ENCODE assay signal across 15 cellular contexts in the genomic region with DNA sequence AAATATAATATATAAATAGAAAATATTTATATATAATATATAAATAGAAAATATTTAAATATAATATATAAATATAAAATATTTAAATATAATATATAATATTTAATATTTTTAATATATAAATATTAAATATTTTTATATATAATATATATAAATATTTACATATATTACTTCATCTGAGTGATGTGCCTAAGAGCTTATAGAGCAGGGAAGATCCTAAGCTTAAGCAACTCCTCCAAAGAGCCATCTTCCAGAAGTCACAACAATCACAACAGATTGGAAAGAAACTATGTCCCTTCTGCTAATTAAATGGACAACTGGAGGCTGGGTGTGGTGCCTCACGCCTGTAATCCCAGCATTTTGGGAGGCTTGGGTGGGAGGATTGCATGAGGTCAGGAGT.
"Had no signal": no experiment of that assay in that cellular context is flagged by ENCODE, and none has a peak within 500 bp of the region (broad histone marks: within the 10 kb centered on the region; RNA-seq: fewer than 3 reads in every experiment).

No MANE protein-coding gene starts in this region.

- H3K4me3 Mint-ChIP-seq: activated CD8-positive, alpha-beta memory T cell treated with anti-CD3 and anti-CD28 coated beads, Interleukin-2, amount 10 ng/mL, durations not matched to agents 7 days and 5 days; activated naive CD8-positive, alpha-beta T cell treated with anti-CD3 and anti-CD28 coated beads, Interleukin-2, amount 10 ng/mL, durations not matched to agents 7 days and 5 days; dendritic cell treated with granulocyte-macrophage colony-stimulating factor and Interleukin-4, amounts not matched to agents 40 ng/mL and 50 ng/mL, for 4 days; memory B cell; naive thymus-derived CD8-positive, alpha-beta T cell; stimulated activated naive B cell treated with anti-CD40 and anti-IgM and Interleukin-4, amounts not matched to agents 10 μg/mL and 1 μg/mL and 100 μg/mL, for 72 hours had no signal

- ATAC-seq: naive thymus-derived CD8-positive, alpha-beta T cell; sciatic nerve; stimulated activated naive B cell treated with anti-CD40 and anti-IgM and Interleukin-4, amounts not matched to agents 10 μg/mL and 1 μg/mL and 100 μg/mL, for 72 hours had no signal

- H3K27me3 ChIP-seq: cardiac muscle cell, thyroid gland had no signal

- DNase-seq: activated CD4-positive, alpha-beta T cell treated with anti-CD3 and anti-CD28 coated beads for 1 hour; activated CD4-positive, alpha-beta T cell treated with anti-CD3 and anti-CD28 coated beads, Interleukin-2, amount 50 U/mL, for 48 hours; activated CD8-positive, alpha-beta memory T cell treated with anti-CD3 and anti-CD28 coated beads, Interleukin-2, amount 10 ng/mL, durations not matched to agents 7 days and 5 days; activated naive CD8-positive, alpha-beta T cell treated with anti-CD3 and anti-CD28 coated beads, Interleukin-2, amount 10 ng/mL, durations not matched to agents 7 days and 5 days; amygdala; effector memory CD4-positive, alpha-beta T cell; naive thymus-derived CD8-positive, alpha-beta T cell; stimulated activated CD4-positive, alpha-beta T cell treated with anti-CD3 and anti-CD28 coated beads, Interleukin-4, amount 100 ng/mL, for 4 hours; stimulated activated naive B cell treated with anti-CD40 and anti-IgM and Interleukin-4, amounts not matched to agents 10 μg/mL and 1 μg/mL and 100 μg/mL, for 72 hours; thyroid gland had no signal

- H3K27me3 Mint-ChIP-seq: activated CD8-positive, alpha-beta memory T cell treated with anti-CD3 and anti-CD28 coated beads, Interleukin-2, amount 10 ng/mL, durations not matched to agents 7 days and 5 days; activated naive CD8-positive, alpha-beta T cell treated with anti-CD3 and anti-CD28 coated beads, Interleukin-2, amount 10 ng/mL, durations not matched to agents 7 days and 5 days; dendritic cell treated with granulocyte-macrophage colony-stimulating factor and Interleukin-4, amounts not matched to agents 40 ng/mL and 50 ng/mL, for 4 days; memory B cell had no signal

- H3K9me3 Mint-ChIP-seq: activated naive CD8-positive, alpha-beta T cell treated with anti-CD3 and anti-CD28 coated beads, Interleukin-2, amount 10 ng/mL, durations not matched to agents 7 days and 5 days; dendritic cell treated with granulocyte-macrophage colony-stimulating factor and Interleukin-4, amounts not matched to agents 40 ng/mL and 50 ng/mL, for 4 days; memory B cell; stimulated activated naive B cell treated with anti-CD40 and anti-IgM and Interleukin-4, amounts not matched to agents 10 μg/mL and 1 μg/mL and 100 μg/mL, for 72 hours had no signal

- H3K4me1 Mint-ChIP-seq: activated CD8-positive, alpha-beta memory T cell treated with anti-CD3 and anti-CD28 coated beads, Interleukin-2, amount 10 ng/mL, durations not matched to agents 7 days and 5 days; activated naive CD8-positive, alpha-beta T cell treated with anti-CD3 and anti-CD28 coated beads, Interleukin-2, amount 10 ng/mL, durations not matched to agents 7 days and 5 days; memory B cell; naive thymus-derived CD8-positive, alpha-beta T cell; stimulated activated naive B cell treated with anti-CD40 and anti-IgM and Interleukin-4, amounts not matched to agents 10 μg/mL and 1 μg/mL and 100 μg/mL, for 72 hours had no signal

- H3K4me3 ChIP-seq: cardiac muscle cell, smooth muscle cell, thyroid gland had no signal

- H3K27ac Mint-ChIP-seq: activated CD8-positive, alpha-beta memory T cell treated with anti-CD3 and anti-CD28 coated beads, Interleukin-2, amount 10 ng/mL, durations not matched to agents 7 days and 5 days; activated naive CD8-positive, alpha-beta T cell treated with anti-CD3 and anti-CD28 coated beads, Interleukin-2, amount 10 ng/mL, durations not matched to agents 7 days and 5 days; dendritic cell treated with granulocyte-macrophage colony-stimulating factor and Interleukin-4, amounts not matched to agents 40 ng/mL and 50 ng/mL, for 4 days; memory B cell; naive thymus-derived CD8-positive, alpha-beta T cell; stimulated activated naive B cell treated with anti-CD40 and anti-IgM and Interleukin-4, amounts not matched to agents 10 μg/mL and 1 μg/mL and 100 μg/mL, for 72 hours had no signal

- H3K36me3 Mint-ChIP-seq: activated CD8-positive, alpha-beta memory T cell treated with anti-CD3 and anti-CD28 coated beads, Interleukin-2, amount 10 ng/mL, durations not matched to agents 7 days and 5 days; activated naive CD8-positive, alpha-beta T cell treated with anti-CD3 and anti-CD28 coated beads, Interleukin-2, amount 10 ng/mL, durations not matched to agents 7 days and 5 days; memory B cell; stimulated activated naive B cell treated with anti-CD40 and anti-IgM and Interleukin-4, amounts not matched to agents 10 μg/mL and 1 μg/mL and 100 μg/mL, for 72 hours had no signal

- H3K36me3 ChIP-seq: cardiac muscle cell, thyroid gland had no signal
